Comparison of ENCODE assay signal across 8 cellular contexts in the genomic region with DNA sequence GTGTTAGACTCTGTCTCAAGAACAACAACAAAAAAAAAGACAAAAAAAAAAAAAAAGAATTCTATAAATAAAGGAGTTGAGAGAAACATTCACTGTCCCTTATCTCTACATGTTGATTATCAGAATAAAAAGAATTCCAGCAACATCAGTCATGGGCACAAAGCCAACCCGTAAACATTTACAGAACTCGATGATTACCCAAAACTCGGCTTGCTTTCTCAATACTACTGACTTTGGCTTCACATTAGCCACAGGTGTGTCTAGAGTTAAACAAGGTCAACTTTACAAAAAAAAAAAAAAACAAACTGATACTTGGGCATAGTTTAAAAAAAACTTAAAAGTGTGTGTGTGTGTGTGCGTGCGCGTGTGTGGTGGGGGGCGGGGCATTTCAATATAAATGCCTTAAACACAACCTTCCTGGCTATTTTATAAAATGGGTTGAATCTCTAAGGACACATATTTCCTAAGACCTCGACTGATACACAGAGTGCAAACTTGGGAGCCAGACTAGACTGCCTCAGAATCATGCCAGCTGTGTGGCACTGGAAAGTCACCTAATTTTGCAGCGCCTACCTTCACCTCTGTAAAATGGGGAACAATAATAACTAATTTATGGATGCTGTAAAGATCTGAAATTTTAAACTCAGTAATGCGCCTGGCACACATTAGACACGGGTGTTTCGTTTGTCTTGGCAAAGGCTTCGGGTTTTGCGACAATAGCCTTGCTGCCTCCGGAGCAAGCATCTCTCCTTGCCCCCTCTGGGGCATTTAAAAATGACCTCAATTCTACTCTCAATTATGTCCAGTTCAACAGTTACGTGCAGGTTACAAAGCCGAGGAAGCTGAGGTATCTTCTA. TPM values are rescaled to one million over a fixed set of nuclear protein-coding genes. Genes with fewer than 3 reads are reported as not detected.
DNase-seq lines count a peak whose midpoint lies in the region; ATAC-seq, FAIRE-seq and TF ChIP-seq lines count a peak whose summit lies in the region.

No MANE protein-coding gene starts in this region.

- no peak overlapping the region for H2BK120ac ChIP-seq in H1 (replicated peaks; ENCODE audit: low read depth, low read length)

- H3K4me1 Mint-ChIP-seq in naive thymus-derived CD4-positive, alpha-beta T cell = peaks cover 21 to 66% (median 54%) of the 10 kb centered on the region in 7 donors

- TF ChIP-seq CTCF in OCI-LY7 (conservative IDR thresholded peaks at IDR 0.05; ENCODE audit: low read length) = no peak
- no peak for TF ChIP-seq CTCF in H1 (IDR thresholded peaks at IDR 0.05; ENCODE audit: control extremely low read depth in 1 of 3, insufficient read depth in 1 of 3, low read depth in 1 of 3, low read length in 3 of 3)

- H3K36me3 Mint-ChIP-seq in naive thymus-derived CD4-positive, alpha-beta T cell = peaks cover 0 to 20% (median 4%) of the 10 kb centered on the region in 5 donors

- POLR2A ChIA-PET in OCI-LY7 (lab: Charles Lee) (interaction anchor here (0.6 to 1.5 kb wide), 7 partner anchors 9 to 289 kb away, joined by 3 to 4 read pairs (median 3); no protein-coding TSS in a partner anchor), H1 (lab: Charles Lee; ENCODE audit: partially characterized antibody) (interaction anchor here (0.5 to 2.5 kb wide), 28 partner anchors 8 to 1122 kb away, joined by 3 to 30 read pairs (median 5); partner anchors contain the start of genes ARL11 and KPNA3)
- POLR2A ChIA-PET in naive thymus-derived CD4-positive, alpha-beta T cell (lab: Charles Lee) = interaction anchor here (0.6 to 1.7 kb wide), 4 partner anchors 36 to 142 kb away, joined by 3 to 18 read pairs (median 4); partner anchors contain the start of gene KPNA3

- CTCF ChIA-PET in OCI-LY7 (lab: Charles Lee; ENCODE audit: unreplicated experiment) (interaction anchor here (1.0 kb wide), 1 partner anchor 99 kb away, joined by 4 read pairs; no protein-coding TSS in a partner anchor), H1 (lab: Charles Lee; ENCODE audit: partially characterized antibody) (interaction anchor here (0.6 to 2.4 kb wide), 7 partner anchors 8 to 225 kb away, joined by 3 to 8 read pairs (median 4); no protein-coding TSS in a partner anchor)
- CTCF ChIA-PET in naive thymus-derived CD4-positive, alpha-beta T cell (lab: Charles Lee) = interaction anchor here (1.5 kb wide), 1 partner anchor 100 kb away, joined by 4 read pairs; no protein-coding TSS in a partner anchor

- H3K23ac ChIP-seq in H1 (ENCODE audit: insufficient read length) = no peak overlapping the region

- H4K5ac ChIP-seq in H1 (ENCODE audit: insufficient read length, low read depth, low read length) = peak overlapping the region; percentile 89

- no peak overlapping the region for H4K8ac ChIP-seq in H1 (ENCODE audit: extremely low read depth, insufficient read depth, low read length)

- H3K56ac ChIP-seq in H1 (replicated peaks; ENCODE audit: insufficient read length, low read depth, low read length) = peak overlapping the region; percentile 20

- H3K4me1 ChIP-seq in OCI-LY7 (ENCODE audit: insufficient read depth, low read length, poor library complexity, severe bottlenecking) (peaks cover 24% of the 10 kb centered on the region), H1 (replicated peaks in 1 of 4; ENCODE audit: control insufficient read depth in 3 of 4, insufficient read depth in 4 of 4, low read length in 3 of 4) (peaks cover 0 to 7% (median 2%) of the 10 kb centered on the region in 4 experiments; a peak in 2 of 7 replicates)
- H3K4me1 ChIP-seq in naive thymus-derived CD4-positive, alpha-beta T cell (ENCODE audit: control insufficient read depth in 2 of 2, insufficient read depth in 2 of 2, low read length in 2 of 2) = peaks cover 0 to 17% of the 10 kb centered on the region in 2 donors

- H3K4me2 ChIP-seq in OCI-LY7 (ENCODE audit: low read length) = peak overlapping the region; percentile 88
- peak overlapping the region; percentile 80 to 87 for H3K4me2 ChIP-seq in H1 (ENCODE audit: insufficient read depth in 1 of 2, low read depth in 2 of 2, low read length in 2 of 2)

- no peak overlapping the region for H3K18ac ChIP-seq in H1 (ENCODE audit: extremely low read depth, low read length)

- peak overlapping the region; percentile 88 to 96 (median 92) for H3K4me3 Mint-ChIP-seq in naive thymus-derived CD4-positive, alpha-beta T cell

- H2AK5ac ChIP-seq in H1 (ENCODE audit: low read depth, low read length) = no peak overlapping the region

- H3K79me2 ChIP-seq in OCI-LY7 (ENCODE audit: insufficient read depth, low read depth, low read length) = peaks cover 15% of the 10 kb centered on the region; the same call in 1 of the 2 replicates
- H3K79me2 ChIP-seq in H1 (ENCODE audit: control insufficient read depth in 1 of 2, insufficient read depth in 2 of 2, low read length in 2 of 2) = peaks cover 4 to 50% of the 10 kb centered on the region in 2 experiments

- no peaks in the 10 kb centered on the region for H3K9me3 Mint-ChIP-seq in naive thymus-derived CD4-positive, alpha-beta T cell

- no peak overlapping the region for H2BK12ac ChIP-seq in H1 (ENCODE audit: low read depth, low read length)

- H3K9me2 ChIP-seq in OCI-LY7 (ENCODE audit: insufficient read depth, low read length) = no peaks in the 10 kb centered on the region

- H2BK15ac ChIP-seq in H1 (ENCODE audit: low read length) = no peak overlapping the region

- no peaks in the 10 kb centered on the region for H3K27me3 ChIP-seq in H1 (replicated peaks in 1 of 4; ENCODE audit: control insufficient read depth in 3 of 4, extremely low read depth in 1 of 4, insufficient read depth in 3 of 4, low read length in 3 of 4)
- H3K27me3 ChIP-seq in naive thymus-derived CD4-positive, alpha-beta T cell (ENCODE audit: control insufficient read depth in 2 of 2, insufficient read depth in 2 of 2, low read length in 2 of 2) = no peaks in the 10 kb centered on the region

- H3K9ac ChIP-seq in H1 (replicated peaks in 1 of 4; ENCODE audit: extremely low read depth in 1 of 4, low read depth in 3 of 4, low read length in 3 of 4) = peak overlapping the region in 3 of 4 experiments; percentile 71 to 87 (median 84); a peak in 6 of 7 replicates

- no peak for TF ChIP-seq POLR2A in H1 (IDR thresholded peaks at IDR 0.05; ENCODE audit: control extremely low read depth in 1 of 2, low read depth in 2 of 2, low read length in 2 of 2)

- peaks cover 5% of the 10 kb centered on the region for H3K79me1 ChIP-seq in H1 (ENCODE audit: low read depth, low read length)

- ATAC-seq in GM18508 (IDR thresholded peaks at IDR 0.05; ENCODE audit: insufficient read depth, unreplicated experiment) (peak; percentile 5), HG02938 (IDR thresholded peaks at IDR 0.05; ENCODE audit: unreplicated experiment) (peak; percentile 39)
- ATAC-seq in naive thymus-derived CD4-positive, alpha-beta T cell = no peak

- WGBS in H1 (ENCODE audit: extremely low coverage in 1 of 2, insufficient coverage in 1 of 2, insufficient read length in 1 of 2, insufficient replicate concordance in 2 of 2, low coverage in 1 of 2, low lambda C conversion rate in 2 of 2, missing lambda C conversion rate in 1 of 2), 2 experiments = 22% methylated on average over 17 of the region's 17 CpGs; no CpG with 5 or more reads in 1 of the 2 experiments

- TSS peak; percentile 67 for BruUV-seq in OCI-LY7 (replicated peaks; lab: Mats Ljungman, UMichigan)

- H4K91ac ChIP-seq in H1 (replicated peaks; ENCODE audit: insufficient read length, low read length) = no peak overlapping the region

- peaks cover 4% of the 10 kb centered on the region for H3K23me2 ChIP-seq in H1 (ENCODE audit: low read depth, low read length)

- H3K9me3 ChIP-seq in OCI-LY7 (ENCODE audit: low read length) (no peaks in the 10 kb centered on the region), H1 (ENCODE audit: insufficient read depth in 2 of 2, low read depth in 1 of 2, low read length in 1 of 2) (no peaks in the 10 kb centered on the region)
- no peaks in the 10 kb centered on the region for H3K9me3 ChIP-seq in naive thymus-derived CD4-positive, alpha-beta T cell (ENCODE audit: control insufficient read depth in 2 of 3, low read length in 3 of 3)

- no peak overlapping the region for H2BK20ac ChIP-seq in H1 (ENCODE audit: low read length)

- H3K4me3 ChIP-seq in OCI-LY7 (ENCODE audit: low read depth, low read length, poor library complexity, severe bottlenecking) (peak overlapping the region; percentile 77), H1 (ENCODE audit: extremely low read depth in 1 of 4, insufficient read depth in 2 of 4, low read depth in 3 of 4, low read length in 4 of 4) (peak overlapping the region; percentile 57 to 84 (median 79))
- H3K4me3 ChIP-seq in naive thymus-derived CD4-positive, alpha-beta T cell (ENCODE audit: low read length) = peak overlapping the region; percentile 67

- H3K27me3 Mint-ChIP-seq in naive thymus-derived CD4-positive, alpha-beta T cell = no peaks in the 10 kb centered on the region

- TF ChIP-seq RAD21 in H1 (IDR thresholded peaks at IDR 0.05 in 1 of 2, conservative IDR thresholded peaks at IDR 0.05 in 1 of 2; ENCODE audit: low read depth in 2 of 2, low read length in 2 of 2) = no peak

- H3K36me3 ChIP-seq in OCI-LY7 (ENCODE audit: insufficient read depth, low read length) (peaks cover 33% of the 10 kb centered on the region; the same call in 1 of the 2 replicates), H1 (ENCODE audit: control insufficient read depth in 2 of 4, insufficient read depth in 4 of 4, low read length in 3 of 4) (peaks cover 0 to 18% (median 9%) of the 10 kb centered on the region in 4 experiments; a peak in 6 of 8 replicates)
- H3K36me3 ChIP-seq in naive thymus-derived CD4-positive, alpha-beta T cell (ENCODE audit: control insufficient read depth in 2 of 3, insufficient read depth in 3 of 3, low read length in 3 of 3) = peaks cover 0 to 3% (median 0%) of the 10 kb centered on the region in 3 experiments

- H3K27ac ChIP-seq in OCI-LY7 (ENCODE audit: low read depth, low read length, poor library complexity, severe bottlenecking) (peak overlapping the region; percentile 60), H1 (ENCODE audit: low read depth, low read length) (no peak overlapping the region)
- peak overlapping the region; percentile 56 for H3K27ac ChIP-seq in naive thymus-derived CD4-positive, alpha-beta T cell (ENCODE audit: low read depth, low read length)

- TF ChIP-seq EP300 in H1 (IDR thresholded peaks at IDR 0.05; ENCODE audit: borderline replicate concordance in 1 of 2, low read depth in 2 of 2, low read length in 2 of 2) = no peak

- no peak overlapping the region for H3K14ac ChIP-seq in H1 (ENCODE audit: insufficient read length)

- H3K27ac Mint-ChIP-seq in naive thymus-derived CD4-positive, alpha-beta T cell = peak overlapping the region; percentile 72 to 91 (median 80)

- H2BK5ac ChIP-seq in H1 (ENCODE audit: low read depth, low read length) = no peak overlapping the region

- intact Hi-C loops in OCI-LY7 (cut with micrococcal nuclease; ENCODE audit: unreplicated experiment) = loop anchor here (2.0 kb wide), 1 partner anchor 102 kb away; the partner anchor contains the start of gene KPNA3
- intact Hi-C loops in naive thymus-derived CD4-positive, alpha-beta T cell (cut with micrococcal nuclease) = loop anchor here (2.0 to 10.0 kb wide), 9 partner anchors 16 to 1653 kb away; partner anchors contain the start of genes SPRYD7 (in 2 of the 2), FNDC3A (in 1 of the 2) and NUDT15 (in 1 of the 2)

- no peak for FAIRE-seq in H1 (lab: Jason Lieb, UNC)

- H4K20me1 ChIP-seq in OCI-LY7 (ENCODE audit: insufficient read depth, low read length) = no peaks in the 10 kb centered on the region
- H4K20me1 ChIP-seq in H1 (replicated peaks in 1 of 2; ENCODE audit: control insufficient read depth in 1 of 2, insufficient read depth in 2 of 2, low read length in 2 of 2) = peaks cover 0 to 10% of the 10 kb centered on the region in 2 experiments

- peak; percentile 41 to 59 for DNase-seq in AML-193 (lab: John Stamatoyannopoulos, UW)
- no peak for DNase-seq in OCI-LY7 (ENCODE audit: low spot score)
- DNase-seq in H1 (ENCODE audit: low read depth in 1 of 2, low spot score in 2 of 2) = no peak
- DNase-seq in naive thymus-derived CD4-positive, alpha-beta T cell = peak in 1 of 9 donors; percentile 12
- DNase-seq in iPS-NIHi7 (ENCODE audit: extremely low spot score) = no peak
- no peak for DNase-seq in SK-N-DZ (ENCODE audit: low spot score)

- H3K4ac ChIP-seq in H1 (replicated peaks; ENCODE audit: insufficient read length, low read depth, low read length) = no peak overlapping the region

- H2AFZ ChIP-seq in OCI-LY7 (ENCODE audit: low read length) (peak overlapping the region; percentile 89), H1 (ENCODE audit: low read length) (0 out of 2 replicates have a peak overlapping the region, but pooled peaks have one; percentile 72)

RNA-seq across cellular contexts. Expression of gene EBPL, which starts 0.9 kb away (rescaled TPM):
- total RNA-seq in OCI-LY7 (2014; rRNA removed; shearing (Covaris generic)) = 29.9 and 47.3 TPM in 2 replicates
- 38.8 and 42.4 TPM in 2 replicates for total RNA-seq in OCI-LY7 (2022)
- total RNA-seq in H1 (2021; fragmentation: NEBNext Ultra II Directional; extraction: Animal tissue kit (Norgen Biotek cat#: 25700)) = 130 TPM in 2 replicates
- 136 and 204 TPM in 2 replicates for polyA plus RNA-seq in H1 (2011; rRNA removed)
- polyA plus RNA-seq in H1 (2011; cell fraction: cytosol; rRNA removed) = 199 TPM
- polyA plus RNA-seq in H1 (2011; cell fraction: nucleus; rRNA removed) = 97.1 TPM
- 79.7 to 120 TPM (median 103 TPM) in 4 replicates for polyA plus RNA-seq in H1 (2012, experiment 1 of 2)
- polyA plus RNA-seq in H1 (2012, experiment 2 of 2) = 181 TPM
- 255 TPM for polyA plus RNA-seq in H1 (2013, experiment 1 of 2)
- polyA plus RNA-seq in H1 (2013, experiment 2 of 2) = 241 TPM
- 54.0 and 55.6 TPM in 2 replicates for polyA minus RNA-seq in H1 (2011; rRNA and poly(A)+ RNA removed)
- 38.8 TPM for polyA minus RNA-seq in H1 (2011; cell fraction: cytosol; rRNA and poly(A)+ RNA removed)
- 30.6 TPM for polyA minus RNA-seq in H1 (2011; cell fraction: nucleus; rRNA and poly(A)+ RNA removed)
- total RNA-seq in naive thymus-derived CD4-positive, alpha-beta T cell = 10 to 100 TPM; 13.3 to 34.9 (median 20.4) TPM
- 10 to 100 TPM; 60.7 to 74.6 TPM for polyA plus RNA-seq in naive thymus-derived CD4-positive, alpha-beta T cell
- 145 and 153 TPM in 2 replicates for polyA plus RNA-seq in SK-N-DZ (2014; cell fraction: cytosol; rRNA removed)
- 84.5 and 84.6 TPM in 2 replicates for polyA plus RNA-seq in SK-N-DZ (2014; cell fraction: nucleus; rRNA removed)

Comparison
In these comparisons a context has a peak if more than half of its experiments do, and no peak if none do; other contexts are left out.
1. DNase-seq: peak in AML-193 (2 of 2); none in OCI-LY7 (single experiment), H1 (0 of 2), iPS-NIHi7 (single experiment) and SK-N-DZ (single experiment).
2. Peak in every context shown above with its lines, with median percentiles within 50 percentile points of each other: H3K4me3 ChIP-seq.